30 cellular contexts compared by ENCODE assay signal in the genomic region with DNA sequence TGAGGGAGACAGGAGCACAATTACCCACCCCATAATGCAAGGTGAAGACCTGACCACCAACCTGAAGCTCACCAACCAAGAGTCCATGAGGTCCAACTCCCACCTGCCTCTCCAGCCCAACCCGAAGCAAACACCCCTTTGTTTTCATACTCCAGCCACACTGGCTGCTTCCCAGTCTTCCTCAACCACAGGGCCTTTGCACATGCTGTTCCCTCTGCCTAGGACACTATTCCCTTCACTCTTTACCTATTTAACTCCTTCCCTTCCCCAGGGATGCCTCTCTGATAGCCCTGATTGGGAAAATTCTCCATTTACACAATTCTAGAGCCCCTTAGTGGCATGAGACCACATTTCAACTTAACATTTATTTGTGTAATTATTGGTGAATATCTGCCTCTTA.
"Had no signal": no experiment of that assay in that cellular context is flagged by ENCODE, and none has a peak within 500 bp of the region (broad histone marks: within the 10 kb centered on the region; RNA-seq: fewer than 3 reads in every experiment).

No MANE protein-coding gene starts in this region.

- H2AFZ ChIP-seq: parathyroid adenoma had no signal

- ATAC-seq: naive thymus-derived CD8-positive, alpha-beta T cell; psoas muscle; right cardiac atrium; right lobe of liver; stimulated activated naive CD8-positive, alpha-beta T cell treated with anti-CD3 and anti-CD28 coated beads, Interleukin-15, amount 100 ng/mL, for 72 hours; stimulated activated naive CD8-positive, alpha-beta T cell treated with anti-CD3 and anti-CD28 coated beads, Interleukin-15, Interleukin-2, amounts not matched to agents 100 U/mL and 50 U/mL, for 24 hours; upper lobe of right lung had no signal

- FAIRE-seq: small intestine had no signal

- H3K4me3 Mint-ChIP-seq: naive thymus-derived CD8-positive, alpha-beta T cell; natural killer cell treated with Interleukin-12 subunit alpha and Interleukin-12 subunit beta and Interleukin-15 and Interleukin-18, amount 100 ng/mL, for 72 hours; nephron progenitor cell; neural crest cell; stimulated activated effector memory CD8-positive, alpha-beta T cell treated with anti-CD3 and anti-CD28 coated beads, Interleukin-12 subunit alpha, Interleukin-12 subunit beta, amount 100 ng/mL, for 72 hours; stimulated activated naive CD8-positive, alpha-beta T cell treated with anti-CD3 and anti-CD28 coated beads, Interleukin-15, amount 100 ng/mL, for 72 hours; type B pancreatic cell had no signal

- H3K9ac ChIP-seq: parathyroid adenoma had no signal

- H3K9me3 Mint-ChIP-seq: natural killer cell treated with Interleukin-12 subunit alpha and Interleukin-12 subunit beta and Interleukin-15 and Interleukin-18, amount 100 ng/mL, for 72 hours; nephron progenitor cell; neural crest cell; stimulated activated effector memory CD8-positive, alpha-beta T cell treated with anti-CD3 and anti-CD28 coated beads, Interleukin-12 subunit alpha, Interleukin-12 subunit beta, amount 100 ng/mL, for 72 hours; type B pancreatic cell had no signal

- H3K27ac ChIP-seq: ovary, parathyroid adenoma, psoas muscle, right lobe of liver, sigmoid colon, suprapubic skin, testis, tibial artery, transverse colon, upper lobe of right lung, uterus had no signal

- H3K27me3 ChIP-seq: ovary, right lobe of liver, sigmoid colon, suprapubic skin, testis, tibial artery, transverse colon, upper lobe of right lung, uterus had no signal

- H3K36me3 Mint-ChIP-seq: naive thymus-derived CD8-positive, alpha-beta T cell; natural killer cell treated with Interleukin-12 subunit alpha and Interleukin-12 subunit beta and Interleukin-15 and Interleukin-18, amount 100 ng/mL, for 72 hours; stimulated activated effector memory CD8-positive, alpha-beta T cell treated with anti-CD3 and anti-CD28 coated beads, Interleukin-12 subunit alpha, Interleukin-12 subunit beta, amount 100 ng/mL, for 72 hours; type B pancreatic cell had no signal

- H3K4me3 ChIP-seq: ovary, psoas muscle, right lobe of liver, sigmoid colon, suprapubic skin, testis, tibial artery, transverse colon, upper lobe of right lung, uterus had no signal

- H3K9me3 ChIP-seq: ovary, psoas muscle, right lobe of liver, sigmoid colon, suprapubic skin, testis, tibial artery, transverse colon, upper lobe of right lung, uterus had no signal

- DNase-seq: naive thymus-derived CD8-positive, alpha-beta T cell; nephron progenitor cell; occipital lobe; ovary; posterior cingulate gyrus; psoas muscle; right cardiac atrium; right lobe of liver; sigmoid colon; small intestine; stimulated activated CD4-positive, alpha-beta T cell treated with anti-CD3 and anti-CD28 coated beads, Interleukin-15, amount 100 ng/mL, for 24 hours; stimulated activated CD4-positive, alpha-beta T cell treated with anti-CD3 and anti-CD28 coated beads, Interleukin-2, amount 100 ng/mL, for 24 hours; stimulated activated CD4-positive, alpha-beta T cell treated with anti-CD3 and anti-CD28 coated beads, Interleukin-2, amount 100 ng/mL, for 48 hours; stimulated activated CD4-positive, alpha-beta T cell treated with anti-CD3 and anti-CD28 coated beads, Interleukin-4, amount 100 ng/mL, for 24 hours; stimulated activated naive CD4-positive, alpha-beta T cell; stimulated activated naive CD8-positive, alpha-beta T cell treated with anti-CD3 and anti-CD28 coated beads, Interleukin-15, amount 100 ng/mL, for 72 hours; stimulated activated naive CD8-positive, alpha-beta T cell treated with anti-CD3 and anti-CD28 coated beads, Interleukin-15, Interleukin-2, amounts not matched to agents 100 U/mL and 50 U/mL, for 24 hours; substantia nigra; testis; tibial artery; transverse colon; upper lobe of right lung; uterus had no signal

- H3K4me1 ChIP-seq: parathyroid adenoma, psoas muscle, right lobe of liver, sigmoid colon, suprapubic skin, testis, uterus had no signal

- H3K4me1 Mint-ChIP-seq: naive thymus-derived CD8-positive, alpha-beta T cell; stimulated activated effector memory CD8-positive, alpha-beta T cell treated with anti-CD3 and anti-CD28 coated beads, Interleukin-12 subunit alpha, Interleukin-12 subunit beta, amount 100 ng/mL, for 72 hours; stimulated activated naive CD8-positive, alpha-beta T cell treated with anti-CD3 and anti-CD28 coated beads, Interleukin-15, amount 100 ng/mL, for 72 hours had no signal

- H3K27ac Mint-ChIP-seq: naive thymus-derived CD8-positive, alpha-beta T cell; natural killer cell treated with Interleukin-12 subunit alpha and Interleukin-12 subunit beta and Interleukin-15 and Interleukin-18, amount 100 ng/mL, for 72 hours; nephron progenitor cell; progenitor cell of endocrine pancreas; stimulated activated effector memory CD8-positive, alpha-beta T cell treated with anti-CD3 and anti-CD28 coated beads, Interleukin-12 subunit alpha, Interleukin-12 subunit beta, amount 100 ng/mL, for 72 hours; stimulated activated naive CD8-positive, alpha-beta T cell treated with anti-CD3 and anti-CD28 coated beads, Interleukin-15, amount 100 ng/mL, for 72 hours; type B pancreatic cell had no signal

- H3K79me2 ChIP-seq: parathyroid adenoma had no signal

- H3K36me3 ChIP-seq: ovary, right lobe of liver, sigmoid colon, suprapubic skin, tibial artery, transverse colon, upper lobe of right lung, uterus had no signal
